8 cellular contexts compared by ENCODE assay signal in the genomic region with DNA sequence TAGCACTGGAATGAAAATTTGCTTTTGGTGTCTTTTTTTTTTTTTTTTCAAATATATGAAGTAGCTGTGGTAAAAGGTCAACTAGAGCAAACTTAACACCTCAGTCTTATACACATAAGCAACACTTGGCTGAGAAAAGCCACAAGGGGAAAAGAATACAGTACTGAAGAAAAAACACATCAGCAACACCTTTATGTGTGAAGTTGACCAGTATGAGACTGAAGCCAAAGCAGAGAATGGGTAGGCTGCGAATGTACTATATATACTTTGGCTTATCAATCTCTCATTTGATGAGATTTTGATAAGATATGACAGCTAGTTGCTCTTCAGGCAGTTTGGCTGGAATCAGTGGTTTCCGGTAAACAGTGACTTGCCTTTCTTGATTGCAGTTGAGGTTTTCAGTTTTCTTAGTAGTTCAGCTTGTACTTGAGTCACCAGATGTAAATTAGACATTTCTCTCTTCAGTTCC. TPM values are rescaled to one million over a fixed set of nuclear protein-coding genes. Genes with fewer than 3 reads are reported as not detected.
DNase-seq lines count a peak whose midpoint lies in the region; ATAC-seq and TF ChIP-seq lines count a peak whose summit lies in the region.

No MANE protein-coding gene starts in this region.

- WGBS in mammary epithelial cell (ENCODE audit: low coverage, missing lambda C conversion rate) = 100% methylated on average over 2 of the region's 2 CpGs
- 73% methylated on average over 2 of the region's 2 CpGs for WGBS in mesenchymal stem cell
- WGBS in esophagus squamous epithelium, 2 donors = 75 to 83% methylated on average over 2 of the region's 2 CpGs

- H4K20me1 ChIP-seq in mammary epithelial cell (ENCODE audit: insufficient read depth, low read length) = no peaks in the 10 kb centered on the region

- CTCF ChIA-PET in mammary epithelial cell (lab: Charles Lee; ENCODE audit: low non-redundant PET) = no interaction called here

- no peak overlapping the region for H3K4ac ChIP-seq in mesenchymal stem cell (ENCODE audit: low read depth in 1 of 2, low read length in 2 of 2)

- DNase-seq in NOMO-1 (lab: John Stamatoyannopoulos, UW; ENCODE audit: unreplicated experiment in 2 of 2) (peak; percentile 32 to 83), left lung (no peak), mammary epithelial cell (no peak), mesenchymal stem cell (no peak), MG63 (no peak), esophagus squamous epithelium (lab: John Stamatoyannopoulos, UW) (no peak)

- H3K79me1 ChIP-seq in mesenchymal stem cell (replicated peaks; ENCODE audit: low read length, poor library complexity, severe bottlenecking) = peaks cover 1% of the 10 kb centered on the region

- in situ Hi-C loops in mammary epithelial cell (cut with MboI; ENCODE audit: low sequenced_read_pairs in 2 of 2) = no loop called here

- intact Hi-C loops in left lung (cut with DNase I) (no loop called here), mammary epithelial cell (cut with micrococcal nuclease) (no loop called here), esophagus squamous epithelium (cut with DNase I) (loop anchor here (10.0 kb wide), 1 partner anchor 612 kb away; no protein-coding TSS in a partner anchor)

- no peak overlapping the region for H3K14ac ChIP-seq in mesenchymal stem cell (ENCODE audit: low read length in 2 of 2)

- H2BK5ac ChIP-seq in mesenchymal stem cell (ENCODE audit: low read depth, low read length, poor library complexity, severe bottlenecking) = no peak overlapping the region

- no peak overlapping the region for H3K4me3 ChIP-seq in left lung
- no peak overlapping the region for H3K4me3 ChIP-seq in mammary epithelial cell (replicated peaks in 1 of 3; ENCODE audit: insufficient read depth in 1 of 3, low read depth in 2 of 3, low read length in 3 of 3)
- H3K4me3 ChIP-seq in mesenchymal stem cell (ENCODE audit: insufficient read depth in 1 of 2, low read depth in 1 of 2, low read length in 2 of 2) = no peak overlapping the region
- no peak overlapping the region for H3K4me3 ChIP-seq in MG63
- no peak overlapping the region for H3K4me3 ChIP-seq in esophagus squamous epithelium

- no TSS peak for BruUV-seq in mammary epithelial cell (replicated peaks; lab: Mats Ljungman, UMichigan)

- TF ChIP-seq POLR2A in esophagus squamous epithelium (IDR thresholded peaks at IDR 0.05) = no peak

- H3K4me1 ChIP-seq in left lung (no peaks in the 10 kb centered on the region), mammary epithelial cell (ENCODE audit: insufficient read depth, low read length) (no peaks in the 10 kb centered on the region), mesenchymal stem cell (ENCODE audit: control insufficient read depth, insufficient read depth, low read depth, low read length) (no peaks in the 10 kb centered on the region), esophagus squamous epithelium (no peaks in the 10 kb centered on the region)

- no peak overlapping the region for H2BK15ac ChIP-seq in mesenchymal stem cell (ENCODE audit: low read depth, poor library complexity, severe bottlenecking)

- no peak overlapping the region for H3K9ac ChIP-seq in mammary epithelial cell (ENCODE audit: insufficient read depth, low read length)
- H3K9ac ChIP-seq in mesenchymal stem cell (ENCODE audit: low read length) = no peak overlapping the region

- H3K36me3 ChIP-seq in left lung = peaks cover 0 to 68% of the 10 kb centered on the region in 2 donors
- H3K36me3 ChIP-seq in mammary epithelial cell (ENCODE audit: insufficient read depth, low read length) = peaks cover 27% of the 10 kb centered on the region
- H3K36me3 ChIP-seq in mesenchymal stem cell (ENCODE audit: control insufficient read depth in 1 of 2, insufficient read depth in 2 of 2, low read depth in 1 of 2, low read length in 2 of 2) = peaks cover 0 to 71% of the 10 kb centered on the region in 2 experiments
- H3K36me3 ChIP-seq in MG63 = peaks cover 7% of the 10 kb centered on the region
- peaks cover 0 to 62% (median 3%) of the 10 kb centered on the region in 3 donors for H3K36me3 ChIP-seq in esophagus squamous epithelium

- no peak overlapping the region for H2AK5ac ChIP-seq in mesenchymal stem cell (ENCODE audit: low read length, severe bottlenecking)

- H3K18ac ChIP-seq in mesenchymal stem cell (ENCODE audit: low read depth in 1 of 2, low read length in 2 of 2) = no peak overlapping the region

- H2BK120ac ChIP-seq in mesenchymal stem cell (ENCODE audit: low read depth, low read length) = no peak overlapping the region

- H3K23ac ChIP-seq in mesenchymal stem cell (ENCODE audit: low read length in 2 of 2) = no peak overlapping the region

- H3K9me3 ChIP-seq in left lung (no peaks in the 10 kb centered on the region), mammary epithelial cell (replicated peaks; ENCODE audit: insufficient read depth, low read length) (no peaks in the 10 kb centered on the region), mesenchymal stem cell (ENCODE audit: control insufficient read depth, low read length) (no peaks in the 10 kb centered on the region), MG63 (no peaks in the 10 kb centered on the region), esophagus squamous epithelium (no peaks in the 10 kb centered on the region)

- no peaks in the 10 kb centered on the region for H3K79me2 ChIP-seq in mammary epithelial cell (ENCODE audit: insufficient read depth, low read length)

- dilution Hi-C loops in mammary epithelial cell (cut with HindIII; ENCODE audit: low sequenced_read_pairs) = no loop called here

- H3K27ac ChIP-seq in left lung (no peak overlapping the region), mammary epithelial cell (ENCODE audit: insufficient read depth, low read depth, low read length) (no peak overlapping the region), mesenchymal stem cell (ENCODE audit: low read length, poor library complexity, severe bottlenecking) (no peak overlapping the region), esophagus squamous epithelium (no peak overlapping the region)

- ATAC-seq in GM18870 (IDR thresholded peaks at IDR 0.05; ENCODE audit: unreplicated experiment) = peak; percentile 78
- ATAC-seq in HG02623 (IDR thresholded peaks at IDR 0.05; ENCODE audit: unreplicated experiment) = peak; percentile 65
- peak; percentile 33 for ATAC-seq in left lung

- H4K8ac ChIP-seq in mesenchymal stem cell (ENCODE audit: low read length) = no peak overlapping the region

- no peak overlapping the region for H2BK12ac ChIP-seq in mesenchymal stem cell (ENCODE audit: low read length in 2 of 2)

- H3K4me2 ChIP-seq in mammary epithelial cell (ENCODE audit: insufficient read depth, low read depth, low read length) (no peak overlapping the region), mesenchymal stem cell (ENCODE audit: low read length, poor library complexity, severe bottlenecking) (no peak overlapping the region)

- TF ChIP-seq CTCF in left lung (IDR thresholded peaks at IDR 0.05) (no peak), mammary epithelial cell (conservative IDR thresholded peaks at IDR 0.05 in 1 of 2, IDR thresholded peaks at IDR 0.05 in 1 of 2; ENCODE audit: extremely low read depth in 1 of 2, insufficient read depth in 1 of 2, low read depth in 1 of 2, low read length in 2 of 2) (no peak), esophagus squamous epithelium (IDR thresholded peaks at IDR 0.05) (no peak)

- H4K91ac ChIP-seq in mesenchymal stem cell (ENCODE audit: low read length) = no peak overlapping the region

- H3K27me3 ChIP-seq in left lung (no peaks in the 10 kb centered on the region), mammary epithelial cell (ENCODE audit: insufficient read depth, low read length) (no peaks in the 10 kb centered on the region), mesenchymal stem cell (ENCODE audit: control insufficient read depth in 1 of 2, insufficient read depth in 1 of 2, low read length in 2 of 2) (no peaks in the 10 kb centered on the region), MG63 (no peaks in the 10 kb centered on the region), esophagus squamous epithelium (no peaks in the 10 kb centered on the region)

- no peak overlapping the region for H2AFZ ChIP-seq in mammary epithelial cell (ENCODE audit: low read depth, low read length)
- H2AFZ ChIP-seq in mesenchymal stem cell (ENCODE audit: low read depth, low read length) = no peak overlapping the region

RNA-seq across cellular contexts. Expression of a gene that starts 22.0 kb away (rescaled TPM):
- total RNA-seq in left lung = 1 to 10 TPM in 1 of 2 donors, under 1 TPM in 1; 0.84 to 1.9 TPM
- under 1 TPM in 1 of 2 donors, not detected in 1; 0.17 TPM for total RNA-seq in mammary epithelial cell
- 0.11 TPM for polyA plus RNA-seq in mammary epithelial cell
- polyA minus RNA-seq in mammary epithelial cell = not detected
- 0.80 TPM for polyA plus RNA-seq in mesenchymal stem cell (2013, experiment 1 of 2)
- 0.53 TPM for polyA plus RNA-seq in mesenchymal stem cell (2013, experiment 2 of 2)
- not detected in 2 replicates for total RNA-seq in MG63 (2014; rRNA removed; shearing (Covaris generic); ENCODE audit: low replicate concordance)
- total RNA-seq in esophagus squamous epithelium = 1 to 10 TPM in 1 of 4 donors, under 1 TPM in 3; 0.35 to 1.3 (median 0.74) TPM

RNA-seq across cellular contexts. Expression of a gene that starts 22.1 kb away (rescaled TPM):
- 10 to 100 TPM; 70.6 to 83.2 TPM for total RNA-seq in left lung
- 10 to 100 TPM; 77.2 to 80.8 TPM for total RNA-seq in mammary epithelial cell
- polyA plus RNA-seq in mammary epithelial cell = 54.8 TPM
- polyA minus RNA-seq in mammary epithelial cell = 8.0 TPM
- 55.9 TPM for polyA plus RNA-seq in mesenchymal stem cell (2013, experiment 1 of 2)
- polyA plus RNA-seq in mesenchymal stem cell (2013, experiment 2 of 2) = 56.4 TPM
- 28.3 and 51.7 TPM in 2 replicates for total RNA-seq in MG63 (2014; rRNA removed; shearing (Covaris generic); ENCODE audit: low replicate concordance)
- 100 to 1,000 TPM in 1 of 4 donors, 10 to 100 TPM in 3; 42.1 to 178 (median 54.8) TPM for total RNA-seq in esophagus squamous epithelium

Comparison
In these comparisons a context has a peak if more than half of its experiments do, and no peak if none do; other contexts are left out.
1. DNase-seq: peak in NOMO-1 (2 of 2); none in left lung (0 of 2), mammary epithelial cell (single experiment), mesenchymal stem cell (single experiment), MG63 (single experiment) and esophagus squamous epithelium (single experiment).
2. Peak in every context shown above with its lines, with median percentiles within 50 percentile points of each other: ATAC-seq.